In the genomic region with DNA sequence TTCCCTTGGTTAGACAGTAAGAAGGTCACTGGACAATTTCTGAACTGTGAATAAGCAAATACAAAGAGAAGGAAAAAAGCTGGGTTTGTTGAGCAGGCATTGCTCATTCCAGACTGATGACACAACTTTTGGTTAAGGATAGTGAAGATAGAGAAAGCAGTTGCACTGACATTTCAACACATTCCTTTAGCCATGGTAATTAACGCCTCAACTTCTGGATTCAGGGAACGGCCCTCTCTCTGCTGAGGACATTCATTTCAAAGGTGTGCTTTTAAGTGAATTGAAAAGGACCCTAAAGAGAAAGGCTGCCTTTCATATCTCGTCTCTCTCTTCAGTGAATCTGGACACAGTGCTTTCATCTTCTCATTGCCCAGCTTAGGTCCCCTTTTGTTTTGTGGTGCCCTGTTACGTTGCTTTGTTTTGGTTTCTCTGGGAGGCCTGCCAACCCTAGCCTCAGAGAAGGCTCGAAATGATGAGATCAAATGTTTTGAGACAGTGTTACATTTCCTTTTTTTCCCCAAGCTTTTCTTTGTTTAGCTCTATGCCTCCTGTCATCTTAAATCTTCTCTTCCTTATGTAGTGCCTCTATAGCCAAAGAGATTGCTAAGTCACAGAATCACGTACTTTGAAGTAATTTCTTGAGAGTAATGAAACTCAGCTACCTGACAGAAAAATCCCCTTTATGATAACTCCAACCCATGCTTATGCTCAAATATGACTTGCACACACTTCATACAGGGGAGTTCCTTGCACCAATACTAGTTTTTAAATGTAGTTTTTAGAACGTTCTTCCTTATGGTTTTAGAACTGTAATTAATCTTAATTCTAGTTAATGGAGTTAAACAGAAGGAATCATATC, we compare ENCODE assay signal across 8 cellular contexts.
DNase-seq lines count a peak whose midpoint lies in the region; ATAC-seq and TF ChIP-seq lines count a peak whose summit lies in the region.

No MANE protein-coding gene starts in this region.

- H3K79me2 ChIP-seq in OCI-LY3 (ENCODE audit: low read length) (no peaks in the 10 kb centered on the region), osteoblast (ENCODE audit: insufficient read depth, low read length) (peaks cover 5% of the 10 kb centered on the region)

- no peak for TF ChIP-seq POLR2A in heart left ventricle (IDR thresholded peaks at IDR 0.05)

- H3K27ac ChIP-seq in heart left ventricle (peak overlapping the region in 1 of 12 donors; percentile 21), OCI-LY3 (ENCODE audit: low read length) (no peak overlapping the region), ectodermal cell (ENCODE audit: insufficient read depth, low read depth, low read length, poor library complexity, severe bottlenecking) (peak overlapping the region; percentile 37), osteoblast (ENCODE audit: low read depth, low read length) (peak overlapping the region; percentile 94)

- H3K36me3 ChIP-seq in heart left ventricle (no peaks in the 10 kb centered on the region), OCI-LY3 (replicated peaks; ENCODE audit: low read depth, low read length) (no peaks in the 10 kb centered on the region), ectodermal cell (ENCODE audit: control insufficient read depth, insufficient read depth, low read length) (no peaks in the 10 kb centered on the region), osteoblast (ENCODE audit: insufficient read depth, low read length) (no peaks in the 10 kb centered on the region)

- H3K27me3 ChIP-seq in heart left ventricle, result no peaks in the 10 kb centered on the region
- peaks cover 13% of the 10 kb centered on the region; the same call in 1 of the 2 replicates for H3K27me3 ChIP-seq in OCI-LY3 (ENCODE audit: low read depth, low read length)
- no peaks in the 10 kb centered on the region for H3K27me3 ChIP-seq in ectodermal cell (ENCODE audit: control insufficient read depth, insufficient read depth, low read length, poor library complexity, severe bottlenecking)
- no peaks in the 10 kb centered on the region for H3K27me3 ChIP-seq in osteoblast (ENCODE audit: insufficient read depth, low read length)

- H3K4me3 ChIP-seq in heart left ventricle, result peak overlapping the region in 3 of 12 donors; percentile 6 to 28 (median 27)
- H3K4me3 ChIP-seq in OCI-LY3 (ENCODE audit: low read length), result no peak overlapping the region
- no peak overlapping the region for H3K4me3 ChIP-seq in ectodermal cell (ENCODE audit: insufficient read depth, low read depth, low read length)
- peak overlapping the region; percentile 65 for H3K4me3 ChIP-seq in osteoblast (ENCODE audit: insufficient read depth, low read length)

- H3K4me2 ChIP-seq in OCI-LY3 (ENCODE audit: low read length) (peak overlapping the region; percentile 0), osteoblast (ENCODE audit: insufficient read depth, low read length) (peak overlapping the region; percentile 78)

- 30 to 48% (median 35%) methylated on average over 6 to 7 of the region's 7 CpGs for WGBS in heart left ventricle, 4 donors
- WGBS in ectodermal cell, 2 experiments, result 34 to 43% methylated on average over 6 to 7 of the region's 7 CpGs

- intact Hi-C loops in heart left ventricle (cut with DNase I) (no loop called here), cardiac septum (cut with DNase I) (no loop called here)

- no peak overlapping the region for H3K9ac ChIP-seq in OCI-LY3 (ENCODE audit: low read length)

- no peaks in the 10 kb centered on the region for H4K20me1 ChIP-seq in OCI-LY3 (ENCODE audit: insufficient read depth, low read length)
- H4K20me1 ChIP-seq in osteoblast (ENCODE audit: insufficient read depth, low read length), result no peaks in the 10 kb centered on the region

- ATAC-seq in heart left ventricle (peak in 3 of 4 donors; percentile 26 to 90 (median 48)), HG02588 (IDR thresholded peaks at IDR 0.05; ENCODE audit: unreplicated experiment) (no peak), HG03139 (IDR thresholded peaks at IDR 0.05; ENCODE audit: unreplicated experiment) (no peak)

- H3K4me1 ChIP-seq in heart left ventricle, result peaks cover 0 to 7% (median 0%) of the 10 kb centered on the region in 12 donors
- peaks cover 20% of the 10 kb centered on the region for H3K4me1 ChIP-seq in OCI-LY3 (ENCODE audit: low read length)
- peaks cover 18% of the 10 kb centered on the region for H3K4me1 ChIP-seq in ectodermal cell (ENCODE audit: control insufficient read depth, insufficient read depth, low read length)
- H3K4me1 ChIP-seq in osteoblast (ENCODE audit: insufficient read depth, low read length), result peaks cover 37% of the 10 kb centered on the region

- no peaks in the 10 kb centered on the region for H3K9me3 ChIP-seq in heart left ventricle
- no peaks in the 10 kb centered on the region for H3K9me3 ChIP-seq in OCI-LY3 (ENCODE audit: insufficient read depth, low read length)
- no peaks in the 10 kb centered on the region for H3K9me3 ChIP-seq in ectodermal cell (ENCODE audit: control insufficient read depth, low read length)
- no peaks in the 10 kb centered on the region for H3K9me3 ChIP-seq in osteoblast (ENCODE audit: low read depth, low read length)

- TF ChIP-seq CTCF in heart left ventricle (IDR thresholded peaks at IDR 0.05), result no peak
- TF ChIP-seq CTCF in OCI-LY3 (IDR thresholded peaks at IDR 0.05; ENCODE audit: low read depth, low read length), result no peak
- no peak for TF ChIP-seq CTCF in osteoblast (IDR thresholded peaks at IDR 0.05; ENCODE audit: extremely low read depth, low read depth, low read length)

- no peak overlapping the region for H2AFZ ChIP-seq in OCI-LY3 (ENCODE audit: low read depth, low read length)
- peak overlapping the region; percentile 74 for H2AFZ ChIP-seq in osteoblast (ENCODE audit: low read length)

- DNase-seq in heart left ventricle (no peak), cardiac septum (ENCODE audit: low spot score) (no peak), osteoblast (ENCODE audit: insufficient read length, low spot score, missing footprints) (peak; percentile 78), mesenteric fat pad (ENCODE audit: low spot score) (no peak)

Comparison
In these comparisons a context has a peak if more than half of its experiments do, and no peak if none do; other contexts are left out.
1. ATAC-seq: peak in heart left ventricle (3 of 4); none in HG02588 (single experiment) and HG03139 (single experiment).